In the genomic region with DNA sequence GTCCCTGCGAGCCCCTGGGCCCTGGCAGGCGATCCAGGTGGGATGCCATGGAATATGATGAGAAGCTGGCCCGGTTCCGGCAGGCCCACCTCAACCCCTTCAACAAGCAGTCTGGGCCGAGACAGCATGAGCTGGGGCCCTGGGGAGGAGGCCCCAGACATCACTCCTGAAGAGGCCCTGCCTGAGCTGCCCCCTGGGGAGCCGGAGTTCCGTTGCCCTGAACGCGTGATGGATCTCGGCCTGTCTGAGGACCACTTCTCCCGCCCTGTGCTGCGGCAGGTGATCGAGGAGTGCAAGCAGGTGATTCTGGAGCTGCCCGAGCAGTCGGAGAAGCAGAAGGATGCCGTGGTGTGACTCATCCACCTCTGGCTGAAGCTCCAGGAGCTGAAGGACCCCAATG, we compare ENCODE assay signal across 27 cellular contexts.
"Had no signal": no experiment of that assay in that cellular context is flagged by ENCODE, and none has a peak within 500 bp of the region (broad histone marks: within the 10 kb centered on the region; RNA-seq: fewer than 3 reads in every experiment).

No MANE protein-coding gene starts in this region.

- DNase-seq: activated CD4-positive, alpha-beta memory T cell treated with anti-CD3 and anti-CD28 coated beads for 36 hours; activated CD4-positive, alpha-beta T cell treated with anti-CD3 and anti-CD28 coated beads for 36 hours; activated CD4-positive, alpha-beta T cell treated with anti-CD3 and anti-CD28 coated beads, Interleukin-2, amount 10 ng/mL, durations not matched to agents 24 days and 14 days; activated CD4-positive, CD25-positive, alpha-beta regulatory T cell; activated CD4-positive, CD25-positive, alpha-beta regulatory T cell treated with anti-CD3 and anti-CD28 coated beads, Interleukin-2, amount 50 U/mL, for 72 hours; activated CD8-positive, alpha-beta memory T cell treated with anti-CD3 and anti-CD28 coated beads, Interleukin-2, amount 10 ng/mL, durations not matched to agents 7 days and 5 days; activated CD8-positive, alpha-beta memory T cell treated with anti-CD3 and anti-CD28 coated beads, Interleukin-2, amount 50 U/mL, for 4 hours; activated CD8-positive, alpha-beta T cell treated with anti-CD3 and anti-CD28 coated beads, Interleukin-2, amount 10 ng/mL, durations not matched to agents 7 days and 5 days; activated gamma-delta T cell; activated naive CD4-positive, alpha-beta T cell; activated naive CD4-positive, alpha-beta T cell treated with anti-CD3 and anti-CD28 coated beads, Interleukin-2, amount 10 ng/mL, durations not matched to agents 7 days and 5 days; activated naive CD8-positive, alpha-beta T cell treated with anti-CD3 and anti-CD28 coated beads, Interleukin-2, amount 10 ng/mL, durations not matched to agents 7 days and 5 days; activated T-cell treated with anti-CD3 and anti-CD28 coated beads, Interleukin-2, amount 50 U/mL, for 1 hour; activated T-cell treated with anti-CD3 and anti-CD28 coated beads, Interleukin-2, amount 50 U/mL, for 72 hours; anterior cingulate cortex; brain microvascular endothelial cell; dorsolateral prefrontal cortex; effector memory CD4-positive, alpha-beta T cell; endodermal cell; foreskin fibroblast; head of caudate nucleus; T-helper 2 cell had no signal

- ATAC-seq: activated CD4-positive, alpha-beta T cell treated with anti-CD3 and anti-CD28 coated beads for 36 hours; activated CD8-positive, alpha-beta memory T cell treated with anti-CD3 and anti-CD28 coated beads, Interleukin-2, amount 10 ng/mL, durations not matched to agents 7 days and 5 days; activated CD8-positive, alpha-beta T cell treated with anti-CD3 and anti-CD28 coated beads, Interleukin-2, amount 10 ng/mL, durations not matched to agents 7 days and 5 days; activated naive CD4-positive, alpha-beta T cell treated with anti-CD3 and anti-CD28 coated beads, Interleukin-2, amount 50 U/mL, for 72 hours; activated T-cell treated with anti-CD3 and anti-CD28 coated beads, Interleukin-2, amount 50 U/mL, for 72 hours; esophagus mucosa had no signal

- H3K4me1 Mint-ChIP-seq: activated CD4-positive, alpha-beta T cell treated with anti-CD3 and anti-CD28 coated beads for 36 hours; activated CD4-positive, alpha-beta T cell treated with anti-CD3 and anti-CD28 coated beads, Interleukin-2, amount 10 ng/mL, durations not matched to agents 24 days and 14 days; activated CD8-positive, alpha-beta memory T cell treated with anti-CD3 and anti-CD28 coated beads, Interleukin-2, amount 10 ng/mL, durations not matched to agents 7 days and 5 days; activated naive CD4-positive, alpha-beta T cell treated with anti-CD3 and anti-CD28 coated beads, Interleukin-2, amount 10 ng/mL, durations not matched to agents 7 days and 5 days; activated naive CD8-positive, alpha-beta T cell treated with anti-CD3 and anti-CD28 coated beads, Interleukin-2, amount 10 ng/mL, durations not matched to agents 7 days and 5 days; central memory CD8-positive, alpha-beta T cell; endodermal cell had no signal

- H3K36me3 Mint-ChIP-seq: activated CD4-positive, alpha-beta memory T cell treated with anti-CD3 and anti-CD28 coated beads for 36 hours; activated CD8-positive, alpha-beta memory T cell treated with anti-CD3 and anti-CD28 coated beads, Interleukin-2, amount 10 ng/mL, durations not matched to agents 7 days and 5 days; activated naive CD4-positive, alpha-beta T cell treated with anti-CD3 and anti-CD28 coated beads, Interleukin-2, amount 10 ng/mL, durations not matched to agents 7 days and 5 days; activated naive CD4-positive, alpha-beta T cell treated with anti-CD3 and anti-CD28 coated beads, Interleukin-2, amount 50 U/mL, for 72 hours; activated naive CD8-positive, alpha-beta T cell treated with anti-CD3 and anti-CD28 coated beads, Interleukin-2, amount 10 ng/mL, durations not matched to agents 7 days and 5 days had no signal

- H3K27ac ChIP-seq: brain microvascular endothelial cell, coronary artery, dorsolateral prefrontal cortex had no signal

- H3K36me3 ChIP-seq: brain microvascular endothelial cell had no signal

- H3K9me3 Mint-ChIP-seq: activated CD4-positive, alpha-beta memory T cell treated with anti-CD3 and anti-CD28 coated beads for 36 hours; activated CD4-positive, alpha-beta T cell treated with anti-CD3 and anti-CD28 coated beads, Interleukin-2, amount 10 ng/mL, durations not matched to agents 24 days and 14 days; activated naive CD4-positive, alpha-beta T cell treated with anti-CD3 and anti-CD28 coated beads, Interleukin-2, amount 10 ng/mL, durations not matched to agents 7 days and 5 days; activated naive CD4-positive, alpha-beta T cell treated with anti-CD3 and anti-CD28 coated beads, Interleukin-2, amount 50 U/mL, for 72 hours; activated naive CD8-positive, alpha-beta T cell treated with anti-CD3 and anti-CD28 coated beads, Interleukin-2, amount 10 ng/mL, durations not matched to agents 7 days and 5 days; activated T-cell treated with anti-CD3 and anti-CD28 coated beads, Interleukin-2, amount 50 U/mL, for 72 hours; central memory CD8-positive, alpha-beta T cell; dendritic cell treated with granulocyte-macrophage colony-stimulating factor and Interleukin-4, amounts not matched to agents 40 ng/mL and 50 ng/mL, for 4 days; endodermal cell had no signal

- H3K27ac Mint-ChIP-seq: activated CD4-positive, alpha-beta memory T cell treated with anti-CD3 and anti-CD28 coated beads for 36 hours; activated CD4-positive, alpha-beta T cell treated with anti-CD3 and anti-CD28 coated beads for 36 hours; activated CD4-positive, alpha-beta T cell treated with anti-CD3 and anti-CD28 coated beads, Interleukin-2, amount 10 ng/mL, durations not matched to agents 24 days and 14 days; activated CD8-positive, alpha-beta memory T cell treated with anti-CD3 and anti-CD28 coated beads, Interleukin-2, amount 10 ng/mL, durations not matched to agents 7 days and 5 days; activated CD8-positive, alpha-beta T cell treated with anti-CD3 and anti-CD28 coated beads, Interleukin-2, amount 10 ng/mL, durations not matched to agents 7 days and 5 days; activated naive CD4-positive, alpha-beta T cell treated with anti-CD3 and anti-CD28 coated beads, Interleukin-2, amount 10 ng/mL, durations not matched to agents 7 days and 5 days; activated naive CD4-positive, alpha-beta T cell treated with anti-CD3 and anti-CD28 coated beads, Interleukin-2, amount 50 U/mL, for 72 hours; activated naive CD8-positive, alpha-beta T cell treated with anti-CD3 and anti-CD28 coated beads, Interleukin-2, amount 10 ng/mL, durations not matched to agents 7 days and 5 days; activated T-cell treated with anti-CD3 and anti-CD28 coated beads, Interleukin-2, amount 50 U/mL, for 72 hours; dendritic cell treated with granulocyte-macrophage colony-stimulating factor and Interleukin-4, amounts not matched to agents 40 ng/mL and 50 ng/mL, for 4 days; endodermal cell had no signal

- H3K4me3 ChIP-seq: coronary artery, dorsolateral prefrontal cortex had no signal

- H3K27me3 Mint-ChIP-seq: activated CD4-positive, alpha-beta memory T cell treated with anti-CD3 and anti-CD28 coated beads for 36 hours; activated CD4-positive, alpha-beta T cell treated with anti-CD3 and anti-CD28 coated beads for 36 hours; activated CD4-positive, alpha-beta T cell treated with anti-CD3 and anti-CD28 coated beads, Interleukin-2, amount 10 ng/mL, durations not matched to agents 24 days and 14 days; activated CD8-positive, alpha-beta memory T cell treated with anti-CD3 and anti-CD28 coated beads, Interleukin-2, amount 10 ng/mL, durations not matched to agents 7 days and 5 days; activated naive CD4-positive, alpha-beta T cell treated with anti-CD3 and anti-CD28 coated beads, Interleukin-2, amount 10 ng/mL, durations not matched to agents 7 days and 5 days; central memory CD8-positive, alpha-beta T cell; dendritic cell treated with granulocyte-macrophage colony-stimulating factor and Interleukin-4, amounts not matched to agents 40 ng/mL and 50 ng/mL, for 4 days had no signal

- H3K4me3 Mint-ChIP-seq: activated CD4-positive, alpha-beta memory T cell treated with anti-CD3 and anti-CD28 coated beads for 36 hours; activated CD4-positive, alpha-beta T cell treated with anti-CD3 and anti-CD28 coated beads for 36 hours; activated CD4-positive, alpha-beta T cell treated with anti-CD3 and anti-CD28 coated beads, Interleukin-2, amount 10 ng/mL, durations not matched to agents 24 days and 14 days; activated CD8-positive, alpha-beta memory T cell treated with anti-CD3 and anti-CD28 coated beads, Interleukin-2, amount 10 ng/mL, durations not matched to agents 7 days and 5 days; activated CD8-positive, alpha-beta T cell treated with anti-CD3 and anti-CD28 coated beads, Interleukin-2, amount 10 ng/mL, durations not matched to agents 7 days and 5 days; activated naive CD4-positive, alpha-beta T cell treated with anti-CD3 and anti-CD28 coated beads, Interleukin-2, amount 10 ng/mL, durations not matched to agents 7 days and 5 days; activated naive CD8-positive, alpha-beta T cell treated with anti-CD3 and anti-CD28 coated beads, Interleukin-2, amount 10 ng/mL, durations not matched to agents 7 days and 5 days; activated T-cell treated with anti-CD3 and anti-CD28 coated beads, Interleukin-2, amount 50 U/mL, for 72 hours; central memory CD8-positive, alpha-beta T cell; dendritic cell treated with granulocyte-macrophage colony-stimulating factor and Interleukin-4, amounts not matched to agents 40 ng/mL and 50 ng/mL, for 4 days; endodermal cell had no signal
